In the genomic region with DNA sequence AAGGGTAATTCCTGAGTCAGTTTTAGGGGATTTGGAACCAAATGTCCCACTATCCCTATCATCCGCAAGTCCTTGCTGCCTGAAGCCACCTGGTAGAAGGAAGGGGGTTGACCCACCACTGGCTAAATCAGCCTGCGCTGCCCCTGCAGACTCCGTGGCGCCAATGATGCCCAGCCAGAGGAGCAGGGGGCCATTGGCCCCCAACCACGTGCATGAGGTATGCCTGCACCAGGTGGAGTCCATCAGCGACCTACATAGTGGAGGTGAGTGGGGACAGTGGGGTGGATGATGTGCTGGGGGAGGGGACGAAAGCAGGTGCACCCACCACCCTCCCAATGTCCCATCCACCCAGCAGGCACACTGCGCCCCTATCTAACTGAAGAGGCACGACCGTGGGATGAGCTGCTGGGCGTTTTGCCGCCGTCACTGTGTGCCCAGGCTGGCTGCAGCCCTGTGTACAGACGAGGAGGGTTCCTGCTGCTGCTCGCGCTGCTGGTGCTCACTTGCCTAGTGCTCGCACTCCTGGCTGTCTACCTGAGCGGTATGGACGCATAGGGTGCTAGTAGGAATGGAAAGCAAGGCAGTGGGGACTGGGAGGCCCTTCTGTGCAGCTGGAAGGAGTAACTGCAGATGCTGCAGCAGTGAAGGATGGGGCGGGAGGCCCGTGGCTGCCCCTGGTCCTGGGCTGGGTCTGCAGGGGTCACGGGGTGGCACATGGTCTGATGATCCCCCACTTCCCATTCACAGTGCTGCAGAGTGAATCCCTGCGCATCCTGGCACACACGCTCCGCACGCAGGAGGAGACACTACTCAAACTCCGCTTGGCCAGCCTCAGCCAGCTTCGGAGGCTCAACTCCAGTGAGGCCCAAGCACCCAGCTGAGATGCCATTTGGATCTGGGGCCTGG, we compare ENCODE assay signal across 1 cellular context.
TF ChIP-seq lines count a peak whose summit lies in the region.

No MANE protein-coding gene starts in this region.

TF ChIP-seq in K562, 482 proteins besides CTCF, POLR2A, EP300 and RAD21:
- TF ChIP-seq RBFOX2 (IDR thresholded peaks at IDR 0.05; ENCODE audit: low read depth, low read length) (peak; percentile 68), TEAD4 (IDR thresholded peaks at IDR 0.05; ENCODE audit: low read length) (no peak), TEAD4 (CRISPR knock-in tag; IDR thresholded peaks at IDR 0.05; ENCODE audit: borderline replicate concordance) (no peak), RBM22 (IDR thresholded peaks at IDR 0.05; ENCODE audit: low read depth, low read length, poor library complexity, severe bottlenecking) (peak; percentile 35), POLR2G (IDR thresholded peaks at IDR 0.05; ENCODE audit: low read depth, low read length) (peak; percentile 61; the same call in 1 of the 2 replicates)
- TF ChIP-seq, protein P1, sequence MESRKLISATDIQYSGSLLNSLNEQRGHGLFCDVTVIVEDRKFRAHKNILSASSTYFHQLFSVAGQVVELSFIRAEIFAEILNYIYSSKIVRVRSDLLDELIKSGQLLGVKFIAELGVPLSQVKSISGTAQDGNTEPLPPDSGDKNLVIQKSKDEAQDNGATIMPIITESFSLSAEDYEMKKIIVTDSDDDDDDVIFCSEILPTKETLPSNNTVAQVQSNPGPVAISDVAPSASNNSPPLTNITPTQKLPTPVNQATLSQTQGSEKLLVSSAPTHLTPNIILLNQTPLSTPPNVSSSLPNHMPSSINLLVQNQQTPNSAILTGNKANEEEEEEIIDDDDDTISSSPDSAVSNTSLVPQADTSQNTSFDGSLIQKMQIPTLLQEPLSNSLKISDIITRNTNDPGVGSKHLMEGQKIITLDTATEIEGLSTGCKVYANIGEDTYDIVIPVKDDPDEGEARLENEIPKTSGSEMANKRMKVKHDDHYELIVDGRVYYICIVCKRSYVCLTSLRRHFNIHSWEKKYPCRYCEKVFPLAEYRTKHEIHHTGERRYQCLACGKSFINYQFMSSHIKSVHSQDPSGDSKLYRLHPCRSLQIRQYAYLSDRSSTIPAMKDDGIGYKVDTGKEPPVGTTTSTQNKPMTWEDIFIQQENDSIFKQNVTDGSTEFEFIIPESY (CRISPR knock-in tag; IDR thresholded peaks at IDR 0.05), result 0 out of 2 replicates have a peak, but pooled peaks have one; percentile 36
- TF ChIP-seq, protein P2, sequence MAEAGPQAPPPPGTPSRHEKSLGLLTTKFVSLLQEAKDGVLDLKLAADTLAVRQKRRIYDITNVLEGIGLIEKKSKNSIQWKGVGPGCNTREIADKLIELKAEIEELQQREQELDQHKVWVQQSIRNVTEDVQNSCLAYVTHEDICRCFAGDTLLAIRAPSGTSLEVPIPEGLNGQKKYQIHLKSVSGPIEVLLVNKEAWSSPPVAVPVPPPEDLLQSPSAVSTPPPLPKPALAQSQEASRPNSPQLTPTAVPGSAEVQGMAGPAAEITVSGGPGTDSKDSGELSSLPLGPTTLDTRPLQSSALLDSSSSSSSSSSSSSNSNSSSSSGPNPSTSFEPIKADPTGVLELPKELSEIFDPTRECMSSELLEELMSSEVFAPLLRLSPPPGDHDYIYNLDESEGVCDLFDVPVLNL (CRISPR knock-in tag; IDR thresholded peaks at IDR 0.05; ENCODE audit: low read depth), result no peak
